ENCODE assay signal across 8 cellular contexts in the genomic region with DNA sequence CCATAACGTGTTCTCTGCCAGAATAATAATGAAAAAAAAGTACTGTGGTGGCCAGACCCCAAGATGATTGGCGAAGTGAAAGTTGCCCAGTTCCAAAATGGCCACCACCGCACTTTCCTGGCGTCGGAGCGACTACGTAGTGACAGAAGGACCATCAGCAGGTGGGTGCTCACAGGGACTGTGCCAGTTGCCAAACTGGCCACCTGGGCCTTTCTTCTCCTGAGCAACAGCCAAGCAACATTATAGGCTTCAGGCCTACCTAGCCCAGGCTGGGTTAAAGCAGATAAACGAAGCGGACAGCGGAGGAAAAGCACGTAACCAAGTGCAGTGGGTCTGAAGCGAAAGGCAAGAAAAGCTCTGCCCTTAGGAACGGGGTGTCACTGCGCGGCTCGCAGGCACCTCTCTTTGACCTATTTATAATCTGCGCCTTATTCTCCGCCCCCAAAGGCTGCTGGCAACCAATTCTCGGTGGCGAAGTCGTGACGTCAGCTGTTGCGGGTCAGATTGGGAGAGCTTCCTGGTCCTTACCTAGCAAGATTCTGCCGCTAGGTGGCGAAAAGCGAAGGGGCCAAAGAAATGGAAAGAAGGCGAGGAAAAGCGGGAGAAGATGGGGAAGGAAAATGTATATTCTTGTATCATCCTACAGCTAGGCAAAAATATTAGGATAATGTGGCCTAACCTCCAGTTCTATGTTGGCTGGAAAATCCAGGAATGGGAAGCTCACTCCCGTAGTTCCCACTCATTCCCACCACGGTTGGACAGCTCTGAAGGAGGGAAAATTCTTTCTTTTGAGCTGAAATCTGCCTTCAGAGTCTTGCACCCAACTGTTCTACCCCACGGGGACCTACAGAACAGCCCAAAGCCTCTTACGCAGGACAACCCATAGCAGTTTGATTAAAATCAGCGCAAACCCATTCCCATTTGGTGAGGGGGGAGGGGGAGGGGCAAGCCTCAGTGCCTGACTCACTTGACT. TPM values are rescaled to one million over a fixed set of nuclear protein-coding genes. Genes with fewer than 3 reads are reported as not detected.
A peak's percentile ranks its signal among the peaks of the same experiment; 100 is the strongest.
DNase-seq lines count a peak whose midpoint lies in the region; ATAC-seq and TF ChIP-seq lines count a peak whose summit lies in the region.

No MANE protein-coding gene starts in this region.

- peak overlapping the region; percentile 97 for H3K27ac ChIP-seq in muscle layer of duodenum (ENCODE audit: low read length)

- no peaks in the 10 kb centered on the region for H3K9me3 ChIP-seq in muscle layer of duodenum (ENCODE audit: control insufficient read depth in 1 of 2, low read length in 2 of 2)

- peak; percentile 27; the same call in 1 of the 2 replicates for TF ChIP-seq RAD21 in Ishikawa (IDR thresholded peaks at IDR 0.05; ENCODE audit: low read depth)

- H3K36me3 ChIP-seq in muscle layer of duodenum (ENCODE audit: control insufficient read depth in 1 of 2, insufficient read depth in 2 of 2, low read length in 2 of 2), result no peaks in the 10 kb centered on the region

- H3K4me1 Mint-ChIP-seq in activated T-cell treated with anti-CD3 and anti-CD28 coated beads, Interleukin-2, amount 50 U/mL, for 24 hours (ENCODE audit: low read depth), result peaks cover 11% of the 10 kb centered on the region

- H3K36me3 Mint-ChIP-seq in activated T-cell treated with anti-CD3 and anti-CD28 coated beads, Interleukin-2, amount 50 U/mL, for 24 hours (ENCODE audit: low read depth), result peaks cover 2% of the 10 kb centered on the region

- peak overlapping the region; percentile 70 to 92 for H3K4me3 ChIP-seq in muscle layer of duodenum (ENCODE audit: low read depth in 1 of 2, low read length in 2 of 2)

- ATAC-seq in GM21576 (IDR thresholded peaks at IDR 0.05; ENCODE audit: unreplicated experiment), result peak; percentile 99
- ATAC-seq in esophagus mucosa, result peak; percentile 98

- H3K4me3 Mint-ChIP-seq in activated T-cell treated with anti-CD3 and anti-CD28 coated beads, Interleukin-2, amount 50 U/mL, for 24 hours, result peak overlapping the region; percentile 89

- H3K9me3 Mint-ChIP-seq in activated T-cell treated with anti-CD3 and anti-CD28 coated beads, Interleukin-2, amount 50 U/mL, for 24 hours, result no peaks in the 10 kb centered on the region

- TF ChIP-seq EP300 in Ishikawa (IDR thresholded peaks at IDR 0.05; ENCODE audit: borderline replicate concordance), result no peak

- H3K27me3 Mint-ChIP-seq in activated T-cell treated with anti-CD3 and anti-CD28 coated beads, Interleukin-2, amount 50 U/mL, for 24 hours, result peaks cover 5% of the 10 kb centered on the region

- H3K4me1 ChIP-seq in muscle layer of duodenum (ENCODE audit: control insufficient read depth in 1 of 2, insufficient read depth in 2 of 2, low read length in 2 of 2), result no peaks in the 10 kb centered on the region

- DNase-seq in DMS53 (lab: John Stamatoyannopoulos, UW), result peak; percentile 99
- DNase-seq in OCI-M2 (lab: John Stamatoyannopoulos, UW; ENCODE audit: unreplicated experiment), result peak; percentile 90
- peak; percentile 95 for DNase-seq in activated T-cell treated with anti-CD3 and anti-CD28 coated beads, Interleukin-2, amount 50 U/mL, for 24 hours
- DNase-seq in stimulated activated CD8-positive, alpha-beta memory T cell treated with anti-CD3 and anti-CD28 coated beads, Interleukin-7, amount 100 ng/mL, for 4 hours (ENCODE audit: low read depth in 2 of 2), result peak; percentile 94 to 99

- H3K27me3 ChIP-seq in muscle layer of duodenum (ENCODE audit: low read depth, low read length), result no peaks in the 10 kb centered on the region

- H3K27ac Mint-ChIP-seq in activated T-cell treated with anti-CD3 and anti-CD28 coated beads, Interleukin-2, amount 50 U/mL, for 24 hours, result peak overlapping the region; percentile 99

TF ChIP-seq in Ishikawa, 13 proteins besides CTCF, POLR2A, EP300 and RAD21:
- no peak for TF ChIP-seq TAF1 (IDR thresholded peaks at IDR 0.05; ENCODE audit: low read depth)
- TF ChIP-seq CEBPB (IDR thresholded peaks at IDR 0.05), result no peak
- no peak for TF ChIP-seq NFIC (IDR thresholded peaks at IDR 0.05)
- TF ChIP-seq FOXM1 (IDR thresholded peaks at IDR 0.05; ENCODE audit: borderline replicate concordance, low read depth), result no peak
- TF ChIP-seq ZBTB7A (IDR thresholded peaks at IDR 0.05; ENCODE audit: low read depth), result no peak
- peak; percentile 88 for TF ChIP-seq YY1 (IDR thresholded peaks at IDR 0.05; ENCODE audit: low read depth)
- no peak for TF ChIP-seq EGR1 (IDR thresholded peaks at IDR 0.05)
- peak; percentile 8; the same call in 1 of the 2 replicates for TF ChIP-seq TEAD4 (IDR thresholded peaks at IDR 0.05)
- TF ChIP-seq TCF12 (IDR thresholded peaks at IDR 0.05; ENCODE audit: low read depth), result no peak
- TF ChIP-seq, protein P1, sequence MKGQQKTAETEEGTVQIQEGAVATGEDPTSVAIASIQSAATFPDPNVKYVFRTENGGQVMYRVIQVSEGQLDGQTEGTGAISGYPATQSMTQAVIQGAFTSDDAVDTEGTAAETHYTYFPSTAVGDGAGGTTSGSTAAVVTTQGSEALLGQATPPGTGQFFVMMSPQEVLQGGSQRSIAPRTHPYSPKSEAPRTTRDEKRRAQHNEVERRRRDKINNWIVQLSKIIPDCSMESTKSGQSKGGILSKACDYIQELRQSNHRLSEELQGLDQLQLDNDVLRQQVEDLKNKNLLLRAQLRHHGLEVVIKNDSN (IDR thresholded peaks at IDR 0.05), result no peak
- TF ChIP-seq, protein P2, sequence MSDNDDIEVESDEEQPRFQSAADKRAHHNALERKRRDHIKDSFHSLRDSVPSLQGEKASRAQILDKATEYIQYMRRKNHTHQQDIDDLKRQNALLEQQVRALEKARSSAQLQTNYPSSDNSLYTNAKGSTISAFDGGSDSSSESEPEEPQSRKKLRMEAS (IDR thresholded peaks at IDR 0.05), result no peak
- TF ChIP-seq, protein P3, sequence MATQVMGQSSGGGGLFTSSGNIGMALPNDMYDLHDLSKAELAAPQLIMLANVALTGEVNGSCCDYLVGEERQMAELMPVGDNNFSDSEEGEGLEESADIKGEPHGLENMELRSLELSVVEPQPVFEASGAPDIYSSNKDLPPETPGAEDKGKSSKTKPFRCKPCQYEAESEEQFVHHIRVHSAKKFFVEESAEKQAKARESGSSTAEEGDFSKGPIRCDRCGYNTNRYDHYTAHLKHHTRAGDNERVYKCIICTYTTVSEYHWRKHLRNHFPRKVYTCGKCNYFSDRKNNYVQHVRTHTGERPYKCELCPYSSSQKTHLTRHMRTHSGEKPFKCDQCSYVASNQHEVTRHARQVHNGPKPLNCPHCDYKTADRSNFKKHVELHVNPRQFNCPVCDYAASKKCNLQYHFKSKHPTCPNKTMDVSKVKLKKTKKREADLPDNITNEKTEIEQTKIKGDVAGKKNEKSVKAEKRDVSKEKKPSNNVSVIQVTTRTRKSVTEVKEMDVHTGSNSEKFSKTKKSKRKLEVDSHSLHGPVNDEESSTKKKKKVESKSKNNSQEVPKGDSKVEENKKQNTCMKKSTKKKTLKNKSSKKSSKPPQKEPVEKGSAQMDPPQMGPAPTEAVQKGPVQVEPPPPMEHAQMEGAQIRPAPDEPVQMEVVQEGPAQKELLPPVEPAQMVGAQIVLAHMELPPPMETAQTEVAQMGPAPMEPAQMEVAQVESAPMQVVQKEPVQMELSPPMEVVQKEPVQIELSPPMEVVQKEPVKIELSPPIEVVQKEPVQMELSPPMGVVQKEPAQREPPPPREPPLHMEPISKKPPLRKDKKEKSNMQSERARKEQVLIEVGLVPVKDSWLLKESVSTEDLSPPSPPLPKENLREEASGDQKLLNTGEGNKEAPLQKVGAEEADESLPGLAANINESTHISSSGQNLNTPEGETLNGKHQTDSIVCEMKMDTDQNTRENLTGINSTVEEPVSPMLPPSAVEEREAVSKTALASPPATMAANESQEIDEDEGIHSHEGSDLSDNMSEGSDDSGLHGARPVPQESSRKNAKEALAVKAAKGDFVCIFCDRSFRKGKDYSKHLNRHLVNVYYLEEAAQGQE (IDR thresholded peaks at IDR 0.05; ENCODE audit: low read depth), result no peak
- peak; percentile 84 for TF ChIP-seq CREB1 (IDR thresholded peaks at IDR 0.05; ENCODE audit: low read depth)
TF ChIP-seq in Ishikawa: peak in this region for 3.

RNA-seq across cellular contexts. Expression of a gene that starts 6.9 kb away (rescaled TPM):
- total RNA-seq in esophagus mucosa, result not detected

RNA-seq across cellular contexts. Expression of a gene that starts 17.0 kb away (rescaled TPM):
- 7.7 TPM for total RNA-seq in esophagus mucosa

RNA-seq across cellular contexts. Expression of a gene that starts 31.0 kb away (rescaled TPM):
- 2.1 TPM for total RNA-seq in esophagus mucosa

Comparison
In these comparisons a context has a peak if more than half of its experiments do, and no peak if none do; other contexts are left out.
1. Peak in every context shown above with its lines: DNase-seq, ATAC-seq, H3K4me3 ChIP-seq and H3K27ac ChIP-seq.